Comparison of ENCODE assay signal across 12 cellular contexts in genomic region chr22:36886016-36886415, GRCh38. TPM values are rescaled to one million over a fixed set of nuclear protein-coding genes. Genes with fewer than 3 reads are reported as not detected.
"Had no signal": no experiment of that assay in that cellular context is flagged by ENCODE, and none has a peak within 500 bp of the region (broad histone marks: within the 10 kb centered on the region; RNA-seq: fewer than 3 reads in every experiment).

No MANE protein-coding gene starts in this region.

- H3K4me3 ChIP-seq: GM23248, HAP-1 had no signal

- H3K4me1 ChIP-seq: HAP-1 had no signal

- FAIRE-seq: HepG2 had no signal

- H3K36me3 ChIP-seq: HAP-1 had no signal

- ATAC-seq: HCT116, HepG2 had no signal

- DNase-seq: GM23248, GOT3, HFFc6, KBM-7 had no signal

- H3K27ac Mint-ChIP-seq: HFFc6, IgD-negative memory B cell had no signal

- H3K4me3 Mint-ChIP-seq: HFFc6, IgD-negative memory B cell had no signal

- H2AFZ ChIP-seq: GM23248 had no signal

- H3K27ac ChIP-seq: GM23248, HL-60 had no signal

- H3K9ac ChIP-seq: GM23248 had no signal

RNA-seq across cellular contexts. Expression of gene NCF4, which starts 25.2 kb away (rescaled TPM):
- total RNA-seq: GM23248, H4, H7, HepG2, HFFc6, HT1080 had no signal
- polyA plus RNA-seq: GM23248, HepG2 had no signal

RNA-seq across cellular contexts. Expression of gene CSF2RB, which starts 27.4 kb away (rescaled TPM):
- total RNA-seq: H4, H7, HepG2, HT1080 had no signal
- polyA plus RNA-seq: HepG2 had no signal
